ENCODE assay signal across 11 cellular contexts in genomic region chr14:68844210-68844545, GRCh38. TPM values are rescaled to one million over a fixed set of nuclear protein-coding genes. Genes with fewer than 3 reads are reported as not detected.
DNase-seq lines count a peak whose midpoint lies in the region; ATAC-seq and TF ChIP-seq lines count a peak whose summit lies in the region.
"Had no signal": no experiment of that assay in that cellular context is flagged by ENCODE, and none has a peak within 500 bp of the region (broad histone marks: within the 10 kb centered on the region; RNA-seq: fewer than 3 reads in every experiment).

No MANE protein-coding gene starts in this region.

- peak overlapping the region; percentile 86 for H3K4me3 ChIP-seq in iPS-18a (ENCODE audit: low read length)
- no peak overlapping the region for H3K4me3 ChIP-seq in smooth muscle cell

- ATAC-seq in activated CD8-positive, alpha-beta T cell treated with anti-CD3 and anti-CD28 coated beads for 36 hours = no peak
- ATAC-seq in activated CD8-positive, alpha-beta T cell treated with anti-CD3 and anti-CD28 coated beads, Interleukin-2, amount 10 ng/mL, durations not matched to agents 7 days and 5 days = no peak
- no peak for ATAC-seq in HG03095 (IDR thresholded peaks at IDR 0.05; ENCODE audit: unreplicated experiment)

- H3K79me2 ChIP-seq in smooth muscle cell (ENCODE audit: low read depth) = no peaks in the 10 kb centered on the region

- no peak overlapping the region for H2AFZ ChIP-seq in smooth muscle cell (ENCODE audit: low read depth)

- peak overlapping the region; percentile 86 for H3K4me2 ChIP-seq in smooth muscle cell

- H4K20me1 ChIP-seq in smooth muscle cell (ENCODE audit: low read depth) = no peaks in the 10 kb centered on the region

- POLR2A ChIA-PET in activated CD8-positive, alpha-beta T cell treated with anti-CD3 and anti-CD28 coated beads for 36 hours (lab: Charles Lee) = interaction anchor here (0.9 to 1.2 kb wide), 2 partner anchors 28 to 55 kb away, joined by 3 to 4 read pairs; no protein-coding TSS in a partner anchor
- POLR2A ChIA-PET in activated CD8-positive, alpha-beta T cell treated with anti-CD3 and anti-CD28 coated beads, Interleukin-2, amount 10 ng/mL, durations not matched to agents 7 days and 5 days (lab: Charles Lee) = interaction anchor here (0.7 to 1.3 kb wide), 4 partner anchors 27 to 316 kb away, joined by 3 to 5 read pairs (median 3); no protein-coding TSS in a partner anchor

- H3K36me3 ChIP-seq in iPS-18a (ENCODE audit: control insufficient read depth, low read depth, low read length) = no peaks in the 10 kb centered on the region
- H3K36me3 ChIP-seq in smooth muscle cell (ENCODE audit: low read depth) = peaks cover 13% of the 10 kb centered on the region
- H3K36me3 ChIP-seq: stomach had no signal

- WGBS in smooth muscle cell (ENCODE audit: low lambda C conversion rate) = 46% methylated on average over 6 of the region's 6 CpGs

- no peaks in the 10 kb centered on the region for H3F3A ChIP-seq in smooth muscle cell (ENCODE audit: low read depth)

- H3K9me3 Mint-ChIP-seq in activated CD8-positive, alpha-beta T cell treated with anti-CD3 and anti-CD28 coated beads for 36 hours = peaks cover 2% of the 10 kb centered on the region
- H3K9me3 Mint-ChIP-seq in activated CD8-positive, alpha-beta T cell treated with anti-CD3 and anti-CD28 coated beads, Interleukin-2, amount 10 ng/mL, durations not matched to agents 7 days and 5 days (ENCODE audit: insufficient read depth) = no peaks in the 10 kb centered on the region

- H3K4me1 ChIP-seq in iPS-18a (ENCODE audit: control insufficient read depth, low read depth, low read length) (peaks cover 5% of the 10 kb centered on the region), smooth muscle cell (ENCODE audit: low read depth) (no peaks in the 10 kb centered on the region)

- H3K36me3 Mint-ChIP-seq in activated CD8-positive, alpha-beta T cell treated with anti-CD3 and anti-CD28 coated beads for 36 hours (ENCODE audit: low read depth) = no peaks in the 10 kb centered on the region
- H3K36me3 Mint-ChIP-seq in activated CD8-positive, alpha-beta T cell treated with anti-CD3 and anti-CD28 coated beads, Interleukin-2, amount 10 ng/mL, durations not matched to agents 7 days and 5 days (ENCODE audit: low read depth) = no peaks in the 10 kb centered on the region
- H3K36me3 Mint-ChIP-seq: naive B cell had no signal

- TF ChIP-seq CTCF in activated CD8-positive, alpha-beta T cell treated with anti-CD3 and anti-CD28 coated beads for 36 hours (IDR thresholded peaks at IDR 0.05) = peak; percentile 55
- TF ChIP-seq CTCF in VCaP (conservative IDR thresholded peaks at IDR 0.05) = peak; percentile 26; the same call in 1 of the 2 replicates
- no peak for TF ChIP-seq CTCF in smooth muscle cell (IDR thresholded peaks at IDR 0.05; ENCODE audit: borderline replicate concordance, insufficient read depth, poor library complexity, severe bottlenecking)
- no peak for TF ChIP-seq CTCF in GM20000 (IDR thresholded peaks at IDR 0.05; ENCODE audit: extremely low read depth, missing control alignments)

- in situ Hi-C loops in ACHN (cut with HindIII; ENCODE audit: low pct_ligation_motif_present, low pct_unique_long_range_greater_than_20kb, low sequenced_read_pairs) = no loop called here

- no peaks in the 10 kb centered on the region for H3K27me3 Mint-ChIP-seq in activated CD8-positive, alpha-beta T cell treated with anti-CD3 and anti-CD28 coated beads for 36 hours
- no peaks in the 10 kb centered on the region for H3K27me3 Mint-ChIP-seq in activated CD8-positive, alpha-beta T cell treated with anti-CD3 and anti-CD28 coated beads, Interleukin-2, amount 10 ng/mL, durations not matched to agents 7 days and 5 days (ENCODE audit: low read depth)
- H3K27me3 Mint-ChIP-seq: naive B cell had no signal

- H3K27ac Mint-ChIP-seq in activated CD8-positive, alpha-beta T cell treated with anti-CD3 and anti-CD28 coated beads for 36 hours = peak overlapping the region; percentile 63
- no peak overlapping the region for H3K27ac Mint-ChIP-seq in activated CD8-positive, alpha-beta T cell treated with anti-CD3 and anti-CD28 coated beads, Interleukin-2, amount 10 ng/mL, durations not matched to agents 7 days and 5 days

- H3K9ac ChIP-seq in iPS-18a (ENCODE audit: low read length) = peak overlapping the region; percentile 80
- H3K9ac ChIP-seq in smooth muscle cell (ENCODE audit: low read depth) = no peak overlapping the region

- no peaks in the 10 kb centered on the region for H3K27me3 ChIP-seq in iPS-18a (ENCODE audit: control insufficient read depth, insufficient read depth, low read length)
- no peaks in the 10 kb centered on the region for H3K27me3 ChIP-seq in smooth muscle cell (ENCODE audit: low read depth)
- H3K27me3 ChIP-seq: stomach had no signal

- CTCF ChIA-PET in activated CD8-positive, alpha-beta T cell treated with anti-CD3 and anti-CD28 coated beads for 36 hours (lab: Charles Lee) = interaction anchor here (0.6 to 5.9 kb wide), 69 partner anchors 9 to 1393 kb away, joined by 3 to 68 read pairs (median 4); no protein-coding TSS in a partner anchor
- CTCF ChIA-PET in activated CD8-positive, alpha-beta T cell treated with anti-CD3 and anti-CD28 coated beads, Interleukin-2, amount 10 ng/mL, durations not matched to agents 7 days and 5 days (lab: Charles Lee) = interaction anchor here (0.5 to 3.5 kb wide), 79 partner anchors 9 to 1017 kb away, joined by 3 to 107 read pairs (median 4); partner anchors contain the start of gene ZFP36L1

- no peak for DNase-seq in activated CD8-positive, alpha-beta T cell treated with anti-CD3 and anti-CD28 coated beads for 36 hours
- no peak for DNase-seq in activated CD8-positive, alpha-beta T cell treated with anti-CD3 and anti-CD28 coated beads, Interleukin-2, amount 10 ng/mL, durations not matched to agents 7 days and 5 days
- DNase-seq in smooth muscle cell (lab: John Stamatoyannopoulos, UW; ENCODE audit: unreplicated experiment) (no peak), ACHN (no peak), GM20000 (ENCODE audit: low spot score) (no peak)
- DNase-seq: 8988T had no signal

- intact Hi-C loops in activated CD8-positive, alpha-beta T cell treated with anti-CD3 and anti-CD28 coated beads for 36 hours (cut with micrococcal nuclease) = no loop called here

- no peak overlapping the region for H3K4me3 Mint-ChIP-seq in activated CD8-positive, alpha-beta T cell treated with anti-CD3 and anti-CD28 coated beads for 36 hours
- no peak overlapping the region for H3K4me3 Mint-ChIP-seq in activated CD8-positive, alpha-beta T cell treated with anti-CD3 and anti-CD28 coated beads, Interleukin-2, amount 10 ng/mL, durations not matched to agents 7 days and 5 days

- no peak overlapping the region for H3K27ac ChIP-seq in VCaP
- H3K27ac ChIP-seq in iPS-18a (ENCODE audit: low read length) = no peak overlapping the region
- H3K27ac ChIP-seq in smooth muscle cell (ENCODE audit: low read depth) = no peak overlapping the region

- H3K9me3 ChIP-seq in iPS-18a (ENCODE audit: control insufficient read depth, low read depth, low read length) = no peaks in the 10 kb centered on the region
- no peaks in the 10 kb centered on the region for H3K9me3 ChIP-seq in smooth muscle cell (replicated peaks; ENCODE audit: low read depth)
- H3K9me3 ChIP-seq: stomach had no signal

- peaks cover 39% of the 10 kb centered on the region for H3K4me1 Mint-ChIP-seq in activated CD8-positive, alpha-beta T cell treated with anti-CD3 and anti-CD28 coated beads for 36 hours (ENCODE audit: low read depth)
- peaks cover 19% of the 10 kb centered on the region for H3K4me1 Mint-ChIP-seq in activated CD8-positive, alpha-beta T cell treated with anti-CD3 and anti-CD28 coated beads, Interleukin-2, amount 10 ng/mL, durations not matched to agents 7 days and 5 days (ENCODE audit: low read depth)

RNA-seq across cellular contexts. Expression of gene ZFP36L1, which starts 51.3 kb away (rescaled TPM):
- total RNA-seq in activated CD8-positive, alpha-beta T cell treated with anti-CD3 and anti-CD28 coated beads for 36 hours = 10 to 100 TPM; 57.4 to 60.6 TPM
- 10 to 100 TPM; 63.3 to 73.2 TPM for total RNA-seq in activated CD8-positive, alpha-beta T cell treated with anti-CD3 and anti-CD28 coated beads, Interleukin-2, amount 10 ng/mL, durations not matched to agents 7 days and 5 days
- total RNA-seq in smooth muscle cell = 133 and 166 TPM in 2 replicates
- 418 and 450 TPM in 2 replicates for polyA plus RNA-seq in smooth muscle cell

Comparison
In these comparisons a context has a peak if more than half of its experiments do, and no peak if none do; other contexts are left out.
1. CTCF ChIP-seq: peak in activated CD8-positive, alpha-beta T cell treated with anti-CD3 and anti-CD28 coated beads for 36 hours (single experiment) and VCaP (single experiment); none in smooth muscle cell (single experiment) and GM20000 (single experiment).